8 cellular contexts compared by ENCODE assay signal in the genomic region with DNA sequence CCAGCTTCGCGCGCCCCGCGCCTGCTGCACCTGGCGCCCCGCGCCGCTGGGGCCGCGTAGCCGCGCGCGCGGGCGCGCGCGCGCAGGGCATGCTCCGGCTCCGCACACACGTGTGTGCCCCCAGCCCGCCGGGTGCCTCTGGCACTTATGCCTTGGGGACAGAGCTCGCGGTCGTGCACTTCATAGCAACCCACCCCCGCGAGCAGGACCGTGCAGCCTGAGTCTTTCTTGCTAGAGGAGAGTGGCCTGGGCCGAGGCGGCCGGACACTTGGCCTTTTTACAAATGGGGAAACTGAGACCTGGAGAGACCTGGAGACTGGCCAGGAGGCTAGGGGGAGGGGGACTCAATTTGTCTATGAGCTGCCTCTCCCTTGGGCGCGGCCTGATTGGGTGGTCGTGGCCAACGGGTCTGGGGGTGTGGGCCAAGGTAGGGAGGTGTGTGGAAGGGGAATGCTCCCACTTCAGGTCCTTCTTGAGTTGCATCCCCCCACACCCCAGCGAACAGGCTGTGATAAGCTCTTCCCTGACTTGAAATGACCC. TPM values are rescaled to one million over a fixed set of nuclear protein-coding genes. Genes with fewer than 3 reads are reported as not detected.
DNase-seq lines count a peak whose midpoint lies in the region; ATAC-seq, FAIRE-seq and TF ChIP-seq lines count a peak whose summit lies in the region.

No MANE protein-coding gene starts in this region.

- no peak for DNase-seq in activated T-cell treated with anti-CD3 and anti-CD28 coated beads, Interleukin-2, amount 50 U/mL, for 4 hours
- DNase-seq in activated T-cell treated with anti-CD3 and anti-CD28 coated beads for 4 hours (no peak), astrocyte of the hippocampus (ENCODE audit: low read depth, low spot score) (peak; percentile 31), HepG2 (ENCODE audit: low spot score) (no peak), tibial artery (no peak), hepatic stellate cell (ENCODE audit: low spot score) (no peak), H54 (ENCODE audit: insufficient read length, low spot score) (no peak)

- H3K4me1 Mint-ChIP-seq in activated T-cell treated with anti-CD3 and anti-CD28 coated beads, Interleukin-2, amount 50 U/mL, for 4 hours (ENCODE audit: low read depth), result peaks cover 63% of the 10 kb centered on the region

- no peak for FAIRE-seq in HepG2 (lab: Jason Lieb, UNC)
- no peak for FAIRE-seq in H54 (lab: Jason Lieb, UNC)

- TF ChIP-seq POLR2A in HepG2 (IDR thresholded peaks at IDR 0.05; ENCODE audit: insufficient read depth in 1 of 2, low read depth in 2 of 2, low read length in 2 of 2), result no peak
- no peak for TF ChIP-seq POLR2A in H54 (IDR thresholded peaks at IDR 0.05; ENCODE audit: low read depth, low read length)

- TF ChIP-seq CTCF in HepG2 (CRISPR knock-in tag; IDR thresholded peaks at IDR 0.05) (no peak), tibial artery (IDR thresholded peaks at IDR 0.05) (no peak)

- intact Hi-C loops in HepG2 (cut with micrococcal nuclease; ENCODE audit: unreplicated experiment) (loop anchor here (10.0 kb wide), 1 partner anchor 55 kb away; no protein-coding TSS in a partner anchor), tibial artery (cut with DNase I; ENCODE audit: low total_unique reads) (no loop called here)

- H3K27me3 ChIP-seq in HepG2 (ENCODE audit: control insufficient read depth in 1 of 2, insufficient read depth in 2 of 2, low read length in 2 of 2), result no peaks in the 10 kb centered on the region; a peak in 1 of 5 replicates
- H3K27me3 ChIP-seq in tibial artery, result no peaks in the 10 kb centered on the region

- peaks cover 19% of the 10 kb centered on the region for H3K79me2 ChIP-seq in HepG2 (ENCODE audit: insufficient read depth, low read length)

- no peaks in the 10 kb centered on the region for H3K36me3 ChIP-seq in HepG2 (replicated peaks in 1 of 2; ENCODE audit: control insufficient read depth in 1 of 2, insufficient read depth in 2 of 2, low read length in 2 of 2)
- H3K36me3 ChIP-seq in tibial artery, result no peaks in the 10 kb centered on the region

- peak overlapping the region; percentile 84 for H3K4me3 Mint-ChIP-seq in activated T-cell treated with anti-CD3 and anti-CD28 coated beads, Interleukin-2, amount 50 U/mL, for 4 hours

- no peak for TF ChIP-seq EP300 in HepG2 (IDR thresholded peaks at IDR 0.05; ENCODE audit: low read depth in 2 of 2, low read length in 2 of 2)
- no peak for TF ChIP-seq EP300 in HepG2 (CRISPR knock-in tag; IDR thresholded peaks at IDR 0.05; ENCODE audit: borderline replicate concordance)

- peak overlapping the region; percentile 71 to 91 (median 79) for H3K4me3 ChIP-seq in HepG2 (replicated peaks in 1 of 3; ENCODE audit: insufficient read depth in 1 of 3, low read depth in 2 of 3, low read length in 3 of 3)
- peak overlapping the region; percentile 62 to 66 for H3K4me3 ChIP-seq in tibial artery

- H3K4me2 ChIP-seq in HepG2 (ENCODE audit: low read depth, low read length), result peak overlapping the region; percentile 100

- H3K27me3 Mint-ChIP-seq in activated T-cell treated with anti-CD3 and anti-CD28 coated beads, Interleukin-2, amount 50 U/mL, for 4 hours (ENCODE audit: low read depth), result no peaks in the 10 kb centered on the region

- no peak overlapping the region for H2AFZ ChIP-seq in HepG2 (ENCODE audit: low read length)

- H4K20me1 ChIP-seq in HepG2 (ENCODE audit: insufficient read depth, low read length), result no peaks in the 10 kb centered on the region

- POLR2A ChIA-PET in HepG2 (lab: Yijun Ruan, JAX), result interaction anchor here (0.6 to 2.0 kb wide), 13 partner anchors 9 to 56 kb away, joined by 3 to 10 read pairs (median 5); no protein-coding TSS in a partner anchor

- peaks cover 59% of the 10 kb centered on the region for H3K4me1 ChIP-seq in HepG2 (ENCODE audit: insufficient read depth, low read length)
- H3K4me1 ChIP-seq in tibial artery, result peaks cover 0 to 56% (median 33%) of the 10 kb centered on the region in 4 donors

- H3K9me3 ChIP-seq in HepG2 (ENCODE audit: low read length) (no peaks in the 10 kb centered on the region), tibial artery (no peaks in the 10 kb centered on the region)

- BruUV-seq in HepG2 (replicated peaks; lab: Mats Ljungman, UMichigan), result no TSS peak

- peak; percentile 11 to 14 for ATAC-seq in activated T-cell treated with anti-CD3 and anti-CD28 coated beads, Interleukin-2, amount 50 U/mL, for 4 hours
- ATAC-seq in HG03521 (IDR thresholded peaks at IDR 0.05; ENCODE audit: unreplicated experiment) (peak; percentile 15), HepG2 (no peak)

- H3K36me3 Mint-ChIP-seq in activated T-cell treated with anti-CD3 and anti-CD28 coated beads, Interleukin-2, amount 50 U/mL, for 4 hours (ENCODE audit: insufficient read depth), result peaks cover 3% of the 10 kb centered on the region

- CTCF ChIA-PET in HepG2 (lab: Yijun Ruan, JAX; ENCODE audit: low intra/inter-chr PET ratio, low total read pairs), result no interaction called here

- H3K9ac ChIP-seq in HepG2 (ENCODE audit: insufficient read depth, low read depth, low read length), result peak overlapping the region; percentile 85; the same call in 1 of the 2 replicates

- TF ChIP-seq RAD21 in HepG2 (CRISPR knock-in tag; IDR thresholded peaks at IDR 0.05), result no peak

- 8% methylated on average over 4 of the region's 40 CpGs for WGBS in HepG2 (ENCODE audit: low lambda C conversion rate)

- no peaks in the 10 kb centered on the region for H3K9me3 Mint-ChIP-seq in activated T-cell treated with anti-CD3 and anti-CD28 coated beads, Interleukin-2, amount 50 U/mL, for 4 hours

- in situ Hi-C loops in HepG2 (cut with HindIII; ENCODE audit: extremely low pct_ligation_motif_present, low pct_unique_long_range_greater_than_20kb), result loop anchor here (5.0 kb wide), 1 partner anchor 48 kb away; no protein-coding TSS in a partner anchor

- H3K27ac ChIP-seq in HepG2 (ENCODE audit: extremely low read length, insufficient read depth, low read length), result no peak overlapping the region
- H3K27ac ChIP-seq in tibial artery, result peak overlapping the region; percentile 61 to 77

TF ChIP-seq in HepG2, 621 proteins besides CTCF, POLR2A, EP300 and RAD21 (continues in another document):
- no peak for TF ChIP-seq ZNF879 (CRISPR knock-in tag; IDR thresholded peaks at IDR 0.05)

RNA-seq across cellular contexts. Expression of a gene that starts 0.6 kb away (rescaled TPM):
- total RNA-seq in activated T-cell treated with anti-CD3 and anti-CD28 coated beads, Interleukin-2, amount 50 U/mL, for 4 hours, result 10 to 100 TPM; 75.5 to 86.9 (median 80.7) TPM
- 6.0 and 9.7 TPM in 2 replicates for total RNA-seq in HepG2 (2016; rRNA removed; fragmentation: Illumina TruSeq; extraction: Trizol)
- 1.8 and 2.7 TPM in 2 replicates for total RNA-seq in HepG2 (2016; cell fraction: cytosol; rRNA removed; fragmentation: Illumina TruSeq; extraction: Trizol; ENCODE audit: low read depth)
- 6.0 and 8.3 TPM in 2 replicates for total RNA-seq in HepG2 (2016; cell fraction: insoluble cytoplasmic fraction; rRNA removed; fragmentation: Illumina TruSeq; extraction: Trizol)
- total RNA-seq in HepG2 (2016; cell fraction: membrane; rRNA removed; fragmentation: Illumina TruSeq; extraction: Trizol), result 4.1 and 4.3 TPM in 2 replicates
- total RNA-seq in HepG2 (2016; cell fraction: nucleus; rRNA removed; fragmentation: Illumina TruSeq; extraction: Trizol), result 14.8 and 19.9 TPM in 2 replicates
- 12.4 and 15.8 TPM in 2 replicates for polyA plus RNA-seq in HepG2 (2011; rRNA removed)
- polyA plus RNA-seq in HepG2 (2011; cell fraction: cytosol; rRNA removed), result 3.6 and 4.9 TPM in 2 replicates
- 222 and 246 TPM in 2 replicates for polyA plus RNA-seq in HepG2 (2011; cell fraction: nucleus; rRNA removed)
- 7.9 and 16.7 TPM in 2 replicates for polyA plus RNA-seq in HepG2 (2012)
- polyA plus RNA-seq in HepG2 (2016; cell fraction: cytosol; fragmentation: Illumina TruSeq; extraction: Trizol; ENCODE audit: low read depth), result 0.67 and 0.80 TPM in 2 replicates
- polyA plus RNA-seq in HepG2 (2016; cell fraction: insoluble cytoplasmic fraction; fragmentation: Illumina TruSeq; extraction: Trizol; ENCODE audit: low read depth), result 6.4 and 7.7 TPM in 2 replicates
- 1.5 and 1.8 TPM in 2 replicates for polyA plus RNA-seq in HepG2 (2016; cell fraction: membrane; fragmentation: Illumina TruSeq; extraction: Trizol; ENCODE audit: low read depth)
- polyA plus RNA-seq in HepG2 (2016; cell fraction: nucleus; fragmentation: Illumina TruSeq; extraction: Trizol; ENCODE audit: insufficient read depth, low read depth), result 69.9 and 76.5 TPM in 2 replicates
- polyA minus RNA-seq in HepG2 (2011; rRNA and poly(A)+ RNA removed; ENCODE audit: low replicate concordance), result 8.9 and 19.6 TPM in 2 replicates
- 2.9 and 3.9 TPM in 2 replicates for polyA minus RNA-seq in HepG2 (2011; cell fraction: cytosol; rRNA and poly(A)+ RNA removed)
- polyA minus RNA-seq in HepG2 (2011; cell fraction: nucleus; rRNA and poly(A)+ RNA removed), result 18.7 and 21.3 TPM in 2 replicates

RNA-seq across cellular contexts. Expression of a gene that starts 3.5 kb away (rescaled TPM):
- total RNA-seq in activated T-cell treated with anti-CD3 and anti-CD28 coated beads, Interleukin-2, amount 50 U/mL, for 4 hours, result 10 to 100 TPM; 75.9 to 77.6 (median 76.5) TPM
- total RNA-seq in HepG2 (2016; rRNA removed; fragmentation: Illumina TruSeq; extraction: Trizol), result 49.5 and 55.2 TPM in 2 replicates
- total RNA-seq in HepG2 (2016; cell fraction: cytosol; rRNA removed; fragmentation: Illumina TruSeq; extraction: Trizol; ENCODE audit: low read depth), result 28.7 and 32.4 TPM in 2 replicates
- 52.2 and 56.9 TPM in 2 replicates for total RNA-seq in HepG2 (2016; cell fraction: insoluble cytoplasmic fraction; rRNA removed; fragmentation: Illumina TruSeq; extraction: Trizol)
- total RNA-seq in HepG2 (2016; cell fraction: membrane; rRNA removed; fragmentation: Illumina TruSeq; extraction: Trizol), result 27.1 and 29.7 TPM in 2 replicates
- total RNA-seq in HepG2 (2016; cell fraction: nucleus; rRNA removed; fragmentation: Illumina TruSeq; extraction: Trizol), result 28.6 and 32.0 TPM in 2 replicates
- 28.9 and 30.1 TPM in 2 replicates for polyA plus RNA-seq in HepG2 (2011; rRNA removed)
- 32.7 and 35.6 TPM in 2 replicates for polyA plus RNA-seq in HepG2 (2011; cell fraction: cytosol; rRNA removed)
- 40.0 and 40.6 TPM in 2 replicates for polyA plus RNA-seq in HepG2 (2011; cell fraction: nucleus; rRNA removed)
- polyA plus RNA-seq in HepG2 (2012), result 26.3 and 31.7 TPM in 2 replicates
- 14.7 and 15.4 TPM in 2 replicates for polyA plus RNA-seq in HepG2 (2016; cell fraction: cytosol; fragmentation: Illumina TruSeq; extraction: Trizol; ENCODE audit: low read depth)
- polyA plus RNA-seq in HepG2 (2016; cell fraction: insoluble cytoplasmic fraction; fragmentation: Illumina TruSeq; extraction: Trizol; ENCODE audit: low read depth), result 73.4 and 79.9 TPM in 2 replicates
- 18.7 and 18.8 TPM in 2 replicates for polyA plus RNA-seq in HepG2 (2016; cell fraction: membrane; fragmentation: Illumina TruSeq; extraction: Trizol; ENCODE audit: low read depth)
- polyA plus RNA-seq in HepG2 (2016; cell fraction: nucleus; fragmentation: Illumina TruSeq; extraction: Trizol; ENCODE audit: insufficient read depth, low read depth), result 55.2 TPM in 2 replicates
- 53.2 and 59.2 TPM in 2 replicates for polyA minus RNA-seq in HepG2 (2011; rRNA and poly(A)+ RNA removed; ENCODE audit: low replicate concordance)
- polyA minus RNA-seq in HepG2 (2011; cell fraction: cytosol; rRNA and poly(A)+ RNA removed), result 9.3 and 12.2 TPM in 2 replicates
- polyA minus RNA-seq in HepG2 (2011; cell fraction: nucleus; rRNA and poly(A)+ RNA removed), result 41.3 and 55.9 TPM in 2 replicates
